24 cellular contexts compared by ENCODE assay signal in the genomic region with DNA sequence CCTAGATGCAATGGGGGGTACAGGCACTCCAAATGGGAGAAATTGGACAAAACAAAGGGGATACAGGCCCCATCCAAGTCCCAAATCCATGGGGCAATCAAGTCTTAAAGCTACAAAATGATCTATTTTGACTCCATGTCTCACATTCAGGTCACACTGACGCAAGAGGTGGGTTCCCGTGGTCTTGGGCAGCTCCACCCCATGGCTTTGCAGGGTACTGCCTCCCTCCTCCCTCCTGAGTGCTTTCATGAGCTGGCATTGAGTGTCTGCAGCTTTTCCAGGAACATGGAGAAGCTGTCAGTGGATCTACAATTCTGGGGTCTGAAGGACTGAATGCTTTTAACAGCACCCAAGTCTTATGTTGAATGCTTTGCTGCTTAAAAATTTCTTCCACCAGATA.
A peak's percentile ranks its signal among the peaks of the same experiment; 100 is the strongest.
DNase-seq lines count a peak whose midpoint lies in the region; TF ChIP-seq lines count a peak whose summit lies in the region.
"Had no signal": no experiment of that assay in that cellular context is flagged by ENCODE, and none has a peak within 500 bp of the region (broad histone marks: within the 10 kb centered on the region; RNA-seq: fewer than 3 reads in every experiment).

No MANE protein-coding gene starts in this region.

- no peak overlapping the region for H3K18ac ChIP-seq in H9 (ENCODE audit: insufficient read length, low read depth, low read length)

- TF ChIP-seq CTCF in H9 (conservative IDR thresholded peaks at IDR 0.05) (peak; percentile 57), OCI-LY7 (conservative IDR thresholded peaks at IDR 0.05; ENCODE audit: low read length) (0 out of 2 replicates have a peak, but pooled peaks have one; percentile 25)

- H3K9ac ChIP-seq in H9 (ENCODE audit: extremely low read depth, insufficient read length, low read length) = no peak overlapping the region

- H3K9me3 ChIP-seq in H9 (ENCODE audit: control insufficient read depth, low read depth, low read length) (no peaks in the 10 kb centered on the region), OCI-LY7 (ENCODE audit: low read length) (no peaks in the 10 kb centered on the region)
- H3K9me3 ChIP-seq: esophagus squamous epithelium, prostate gland, stomach had no signal

- H4K20me1 ChIP-seq in H9 (ENCODE audit: control insufficient read depth, insufficient read depth, insufficient read length) = no peaks in the 10 kb centered on the region
- H4K20me1 ChIP-seq in OCI-LY7 (ENCODE audit: insufficient read depth, low read length) = no peaks in the 10 kb centered on the region

- H3K79me1 ChIP-seq in H9 (ENCODE audit: insufficient read depth, low read depth, low read length, poor library complexity, severe bottlenecking) = no peaks in the 10 kb centered on the region

- H3K27ac Mint-ChIP-seq in H9 = no peak overlapping the region
- H3K27ac Mint-ChIP-seq: activated T-helper 17 cell treated with anti-CD3 and anti-CD28 coated beads, Interleukin-2, amount 50 U/mL, for 72 hours; B cell; brain; CD4-positive, alpha-beta memory T cell; mesothelial cell of epicardium had no signal

- CTCF ChIA-PET in OCI-LY7 (lab: Charles Lee; ENCODE audit: unreplicated experiment) = no interaction called here

- H3K4ac ChIP-seq in H9 (ENCODE audit: low read depth, low read length) = no peak overlapping the region

- H3K4me1 Mint-ChIP-seq in H9 = peaks cover 8% of the 10 kb centered on the region in 2 experiments
- H3K4me1 Mint-ChIP-seq: activated T-helper 17 cell treated with anti-CD3 and anti-CD28 coated beads, Interleukin-2, amount 50 U/mL, for 72 hours; B cell; brain; CD4-positive, alpha-beta memory T cell; mesothelial cell of epicardium had no signal

- H3K14ac ChIP-seq in H9 (ENCODE audit: insufficient read depth, low read length) = no peak overlapping the region

- no peak overlapping the region for H3K23ac ChIP-seq in H9 (ENCODE audit: insufficient read length, low read depth, low read length)

- no peak overlapping the region for H4K91ac ChIP-seq in H9 (ENCODE audit: insufficient read length, low read depth, low read length)

- in situ Hi-C loops in KBM-7 (cut with MboI; ENCODE audit: low pct_unique_long_range_greater_than_20kb, low sequenced_read_pairs) = no loop called here

- H3K56ac ChIP-seq in H9 (ENCODE audit: insufficient read length, low read depth, low read length) = no peak overlapping the region

- H2AFZ ChIP-seq in H9 (ENCODE audit: low read length) (no peak overlapping the region), OCI-LY7 (ENCODE audit: low read length) (no peak overlapping the region)

- no peak overlapping the region for H3K4me2 ChIP-seq in H9 (ENCODE audit: insufficient read depth, insufficient read length, low read length)
- no peak overlapping the region for H3K4me2 ChIP-seq in OCI-LY7 (ENCODE audit: low read length)

- no peaks in the 10 kb centered on the region; a peak in 2 of 5 replicates for H3K9me3 Mint-ChIP-seq in H9

- POLR2A ChIA-PET in OCI-LY7 (lab: Charles Lee) = no interaction called here

- H2BK5ac ChIP-seq in H9 (ENCODE audit: insufficient read length, low read length) = no peak overlapping the region

- H3K4me3 ChIP-seq in OCI-LY7 (ENCODE audit: low read depth, low read length, poor library complexity, severe bottlenecking) = no peak overlapping the region
- H3K4me3 ChIP-seq: esophagus squamous epithelium, prostate gland, stomach had no signal

- no TSS peak for BruUV-seq in OCI-LY7 (replicated peaks; lab: Mats Ljungman, UMichigan)

- H3T11ph ChIP-seq in H9 (ENCODE audit: low read length) = no peak overlapping the region

- H3K23me2 ChIP-seq in H9 (ENCODE audit: insufficient read length, low read depth, low read length, poor library complexity, severe bottlenecking) = no peaks in the 10 kb centered on the region

- H2AK5ac ChIP-seq in H9 (ENCODE audit: insufficient read length, low read length) = no peak overlapping the region

- H3K36me3 ChIP-seq in OCI-LY7 (ENCODE audit: insufficient read depth, low read length) = no peaks in the 10 kb centered on the region
- H3K36me3 ChIP-seq: esophagus squamous epithelium, prostate gland, stomach had no signal

- no peak overlapping the region for H2BK120ac ChIP-seq in H9 (ENCODE audit: low read depth, low read length, poor library complexity, severe bottlenecking)

- DNase-seq in EL (peak; percentile 2), H9 (peak; percentile 72), OCI-LY7 (ENCODE audit: low spot score) (no peak), iPS DF 19.7 (ENCODE audit: low read depth, low spot score) (peak; percentile 7), NCI-H2171 (lab: John Stamatoyannopoulos, UW) (no peak), D341Med (ENCODE audit: low spot score) (no peak), KBM-7 (no peak)
- DNase-seq: ACHN; activated naive CD4-positive, alpha-beta T cell treated with anti-CD3 and anti-CD28 coated beads, Interleukin-2, amount 50 U/mL, for 16 hours; amniotic stem cell; CD4-positive, alpha-beta memory T cell; esophagus squamous epithelium; foreskin keratinocyte; head of caudate nucleus; NCI-H1105 treated with DMSO at 0.1 percent for 48 hours; NCI-H446; PC-3; stomach; T-helper 2 cell had no signal

- H3K27me3 ChIP-seq in H9 (ENCODE audit: insufficient read depth, low read length) = no peaks in the 10 kb centered on the region
- H3K27me3 ChIP-seq: esophagus squamous epithelium, foreskin keratinocyte, stomach had no signal

- H2BK15ac ChIP-seq in H9 (ENCODE audit: low read depth, low read length) = no peak overlapping the region

- no peak overlapping the region for H3K4me3 Mint-ChIP-seq in H9
- H3K4me3 Mint-ChIP-seq: activated T-helper 17 cell treated with anti-CD3 and anti-CD28 coated beads, Interleukin-2, amount 50 U/mL, for 72 hours; B cell; brain; CD4-positive, alpha-beta memory T cell; mesothelial cell of epicardium had no signal

- H3K79me2 ChIP-seq in H9 (ENCODE audit: insufficient read depth, low read length) = no peaks in the 10 kb centered on the region
- H3K79me2 ChIP-seq in OCI-LY7 (ENCODE audit: insufficient read depth, low read depth, low read length) = no peaks in the 10 kb centered on the region

- no peak overlapping the region for H4K8ac ChIP-seq in H9 (replicated peaks; ENCODE audit: insufficient read length, low read depth, low read length)

- no peak overlapping the region for H4K5ac ChIP-seq in H9 (ENCODE audit: insufficient read length, low read depth, low read length)

- H3K27me3 Mint-ChIP-seq in H9 (ENCODE audit: low read depth) = no peaks in the 10 kb centered on the region
- H3K27me3 Mint-ChIP-seq: B cell; CD4-positive, alpha-beta memory T cell had no signal

- no peaks in the 10 kb centered on the region for H3K9me2 ChIP-seq in OCI-LY7 (ENCODE audit: insufficient read depth, low read length)

- H2BK12ac ChIP-seq in H9 (ENCODE audit: insufficient read length, low read depth, low read length) = no peak overlapping the region

- H2BK20ac ChIP-seq in H9 (ENCODE audit: low read depth, low read length, poor library complexity, severe bottlenecking) = no peak overlapping the region

- H3K36me3 Mint-ChIP-seq in H9 (ENCODE audit: insufficient read depth in 1 of 3, low read depth in 3 of 3) = 0 out of 7 replicates have a peak, but pooled peaks cover 0 to 9% (median 0%) of the 10 kb centered on the region in 3 experiments
- H3K36me3 Mint-ChIP-seq: brain; CD4-positive, alpha-beta memory T cell; mesothelial cell of epicardium had no signal

- H3K4me1 ChIP-seq in H9 (ENCODE audit: insufficient read depth, low read length) = no peaks in the 10 kb centered on the region
- no peaks in the 10 kb centered on the region for H3K4me1 ChIP-seq in OCI-LY7 (ENCODE audit: insufficient read depth, low read length, poor library complexity, severe bottlenecking)
- H3K4me1 ChIP-seq: esophagus squamous epithelium, foreskin keratinocyte, prostate gland, stomach had no signal

- no CpG with 5 or more reads among the region's 2 CpGs for WGBS in H9 (ENCODE audit: extremely low coverage, insufficient read length, low lambda C conversion rate)

- intact Hi-C loops in OCI-LY7 (cut with micrococcal nuclease; ENCODE audit: unreplicated experiment) = no loop called here

- H3K27ac ChIP-seq in H9 (ENCODE audit: insufficient read length, low read depth, low read length) (no peak overlapping the region), OCI-LY7 (ENCODE audit: low read depth, low read length, poor library complexity, severe bottlenecking) (no peak overlapping the region)
- H3K27ac ChIP-seq: esophagus squamous epithelium, prostate gland, stomach had no signal

Comparison
In these comparisons a context has a peak if more than half of its experiments do, and no peak if none do; other contexts are left out.
1. DNase-seq: peak in EL (single experiment), H9 (single experiment) and iPS DF 19.7 (single experiment); none in OCI-LY7 (single experiment), NCI-H2171 (single experiment), D341Med (single experiment) and KBM-7 (single experiment).